ENCODE assay signal across 13 cellular contexts in the genomic region with DNA sequence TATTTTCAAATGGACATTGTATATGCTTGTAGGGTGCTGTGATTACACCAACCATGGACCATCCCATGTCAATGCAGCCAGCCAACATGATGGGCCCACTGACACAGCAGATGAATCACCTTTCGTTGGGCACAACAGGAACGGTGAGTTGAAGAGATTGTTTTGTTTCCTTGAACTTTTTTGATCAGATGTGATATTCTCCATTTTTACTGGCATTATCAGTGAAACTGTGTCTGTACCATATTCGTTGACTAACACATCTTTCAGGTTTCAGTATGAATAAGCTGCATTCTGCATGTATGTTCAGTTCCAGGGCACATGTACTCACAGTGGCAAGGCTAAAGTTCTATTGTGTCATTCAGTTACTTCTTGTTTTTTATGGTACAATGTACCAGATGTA.
DNase-seq lines count a peak whose midpoint lies in the region; ATAC-seq and TF ChIP-seq lines count a peak whose summit lies in the region.
"Had no signal": no experiment of that assay in that cellular context is flagged by ENCODE, and none has a peak within 500 bp of the region (broad histone marks: within the 10 kb centered on the region; RNA-seq: fewer than 3 reads in every experiment).

No MANE protein-coding gene starts in this region.

- H3K27ac Mint-ChIP-seq in activated CD8-positive, alpha-beta memory T cell treated with anti-CD3 and anti-CD28 coated beads, Interleukin-2, amount 10 ng/mL, durations not matched to agents 7 days and 5 days: no peak overlapping the region
- H3K27ac Mint-ChIP-seq: H9 had no signal

- H3K9me3 Mint-ChIP-seq in activated CD8-positive, alpha-beta memory T cell treated with anti-CD3 and anti-CD28 coated beads, Interleukin-2, amount 10 ng/mL, durations not matched to agents 7 days and 5 days (ENCODE audit: low read depth): no peaks in the 10 kb centered on the region
- H3K9me3 Mint-ChIP-seq: H9 had no signal

- no peak overlapping the region for H3K4me3 ChIP-seq in psoas muscle
- H3K4me3 ChIP-seq: SK-N-MC had no signal

- 93 to 99% (median 95%) methylated on average over 3 of the region's 3 CpGs for WGBS in psoas muscle, 3 donors

- intact Hi-C loops in psoas muscle (cut with DNase I): no loop called here

- no peaks in the 10 kb centered on the region for H3K36me3 ChIP-seq in psoas muscle (ENCODE audit: insufficient read depth in 1 of 2, low read depth in 1 of 2)

- H3K27me3 ChIP-seq in foreskin keratinocyte: no peaks in the 10 kb centered on the region
- H3K27me3 ChIP-seq in psoas muscle (ENCODE audit: insufficient read depth in 3 of 3, low read length in 2 of 3): no peaks in the 10 kb centered on the region

- no peaks in the 10 kb centered on the region for H3K9me3 ChIP-seq in psoas muscle

- peaks cover 21% of the 10 kb centered on the region for H3K4me1 ChIP-seq in foreskin keratinocyte
- H3K4me1 ChIP-seq in psoas muscle: no peaks in the 10 kb centered on the region

- ATAC-seq in activated CD8-positive, alpha-beta memory T cell treated with anti-CD3 and anti-CD28 coated beads, Interleukin-2, amount 10 ng/mL, durations not matched to agents 7 days and 5 days: peak; percentile 27
- ATAC-seq in GM21528 (IDR thresholded peaks at IDR 0.05; ENCODE audit: low FRiP score, unreplicated experiment) (peak; percentile 87), HG03139 (IDR thresholded peaks at IDR 0.05; ENCODE audit: unreplicated experiment) (peak; percentile 83), foreskin keratinocyte (peak; percentile 66), psoas muscle (no peak)
- ATAC-seq: right cardiac atrium had no signal

- H3K36me3 Mint-ChIP-seq in activated CD8-positive, alpha-beta memory T cell treated with anti-CD3 and anti-CD28 coated beads, Interleukin-2, amount 10 ng/mL, durations not matched to agents 7 days and 5 days: no peaks in the 10 kb centered on the region

- no peak for DNase-seq in activated CD8-positive, alpha-beta memory T cell treated with anti-CD3 and anti-CD28 coated beads, Interleukin-2, amount 10 ng/mL, durations not matched to agents 7 days and 5 days
- no peak for DNase-seq in activated CD8-positive, alpha-beta memory T cell treated with anti-CD3 and anti-CD28 coated beads for 24 hours
- DNase-seq in foreskin keratinocyte (peak; percentile 6 to 35), psoas muscle (no peak), HCEC 1CT (no peak)
- no peak for DNase-seq in activated effector memory CD4-positive, alpha-beta T cell treated with anti-CD3 and anti-CD28 coated beads, Interleukin-2, amount 50 U/mL, for 16 hours
- DNase-seq: anterior cingulate cortex, H9, NCI-H524, right cardiac atrium had no signal

- no peak overlapping the region for H3K4me3 Mint-ChIP-seq in activated CD8-positive, alpha-beta memory T cell treated with anti-CD3 and anti-CD28 coated beads, Interleukin-2, amount 10 ng/mL, durations not matched to agents 7 days and 5 days
- H3K4me3 Mint-ChIP-seq: H9 had no signal

- CTCF ChIA-PET in activated CD8-positive, alpha-beta memory T cell treated with anti-CD3 and anti-CD28 coated beads, Interleukin-2, amount 10 ng/mL, durations not matched to agents 7 days and 5 days (lab: Charles Lee): no interaction called here

- peaks cover 3% of the 10 kb centered on the region for H3K4me1 Mint-ChIP-seq in activated CD8-positive, alpha-beta memory T cell treated with anti-CD3 and anti-CD28 coated beads, Interleukin-2, amount 10 ng/mL, durations not matched to agents 7 days and 5 days

- H3K27ac ChIP-seq in foreskin keratinocyte (no peak overlapping the region), psoas muscle (no peak overlapping the region)
- H3K27ac ChIP-seq: SK-N-MC had no signal

- TF ChIP-seq CTCF in foreskin keratinocyte (conservative IDR thresholded peaks at IDR 0.05) (no peak), psoas muscle (IDR thresholded peaks at IDR 0.05) (no peak)

- H3K27me3 Mint-ChIP-seq in activated CD8-positive, alpha-beta memory T cell treated with anti-CD3 and anti-CD28 coated beads, Interleukin-2, amount 10 ng/mL, durations not matched to agents 7 days and 5 days: peaks cover 4% of the 10 kb centered on the region

Comparison
In these comparisons a context has a peak if more than half of its experiments do, and no peak if none do; other contexts are left out.
1. ATAC-seq: peak in activated CD8-positive, alpha-beta memory T cell treated with anti-CD3 and anti-CD28 coated beads, Interleukin-2, amount 10 ng/mL, durations not matched to agents 7 days and 5 days (single experiment), GM21528 (single experiment), HG03139 (single experiment) and foreskin keratinocyte (single experiment); none in psoas muscle (0 of 4).
2. DNase-seq: peak in foreskin keratinocyte (2 of 2); none in activated CD8-positive, alpha-beta memory T cell treated with anti-CD3 and anti-CD28 coated beads, Interleukin-2, amount 10 ng/mL, durations not matched to agents 7 days and 5 days (single experiment), activated CD8-positive, alpha-beta memory T cell treated with anti-CD3 and anti-CD28 coated beads for 24 hours (single experiment), activated effector memory CD4-positive, alpha-beta T cell treated with anti-CD3 and anti-CD28 coated beads, Interleukin-2, amount 50 U/mL, for 16 hours (single experiment), psoas muscle (0 of 2) and HCEC 1CT (single experiment).